ENCODE assay signal across 18 cellular contexts in the genomic region with DNA sequence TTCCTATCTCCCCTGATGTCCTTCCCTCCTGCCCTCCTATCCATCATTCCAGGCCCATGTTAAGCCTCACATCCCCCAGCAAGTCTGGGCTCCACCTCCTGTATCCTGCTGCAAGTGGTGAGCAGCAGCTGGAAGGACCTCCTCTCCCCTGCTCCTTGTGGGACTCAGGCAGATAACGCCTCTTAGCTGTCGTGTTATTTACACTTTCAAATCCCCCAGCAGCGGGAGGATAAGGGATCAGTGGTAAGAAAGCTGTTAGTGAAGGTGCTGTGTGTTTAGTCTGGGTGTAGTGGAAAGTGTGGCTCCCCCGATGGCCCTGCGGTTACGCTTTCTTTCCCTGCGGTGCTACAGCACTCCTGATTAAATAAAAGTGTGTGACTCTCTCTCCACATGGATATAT.
DNase-seq lines count a peak whose midpoint lies in the region; ATAC-seq and TF ChIP-seq lines count a peak whose summit lies in the region.
"Had no signal": no experiment of that assay in that cellular context is flagged by ENCODE, and none has a peak within 500 bp of the region (broad histone marks: within the 10 kb centered on the region; RNA-seq: fewer than 3 reads in every experiment).

No MANE protein-coding gene starts in this region.

- no peaks in the 10 kb centered on the region for H3K4me1 ChIP-seq in endodermal cell (ENCODE audit: control insufficient read depth, insufficient read depth, low read length)
- H3K4me1 ChIP-seq: Caco-2 had no signal

- H3K9me3 Mint-ChIP-seq in endodermal cell = no peaks in the 10 kb centered on the region
- no peaks in the 10 kb centered on the region for H3K9me3 Mint-ChIP-seq in activated CD4-positive, alpha-beta T cell treated with anti-CD3 and anti-CD28 coated beads for 36 hours (ENCODE audit: low read depth)

- no peaks in the 10 kb centered on the region for H3K36me3 Mint-ChIP-seq in endodermal cell (ENCODE audit: low read depth)
- no peaks in the 10 kb centered on the region for H3K36me3 Mint-ChIP-seq in activated CD4-positive, alpha-beta T cell treated with anti-CD3 and anti-CD28 coated beads for 36 hours (ENCODE audit: low read depth)
- H3K36me3 Mint-ChIP-seq: CD14-positive monocyte; CD8-positive, alpha-beta memory T cell had no signal

- H3K4me3 ChIP-seq in endodermal cell (ENCODE audit: low read length) = no peak overlapping the region
- H3K4me3 ChIP-seq: GM12878, GM23248 had no signal

- TF ChIP-seq CTCF in endodermal cell (conservative IDR thresholded peaks at IDR 0.05) = no peak

- no peak overlapping the region for H3K27ac ChIP-seq in endodermal cell (ENCODE audit: low read depth, low read length)
- H3K27ac ChIP-seq: 22Rv1, GM23248 had no signal

- no peak overlapping the region for H3K9ac ChIP-seq in endodermal cell (ENCODE audit: extremely low read depth, low read length, poor library complexity, severe bottlenecking)
- H3K9ac ChIP-seq: GM23248 had no signal

- WGBS in endodermal cell (ENCODE audit: insufficient coverage in 1 of 2, insufficient read length in 1 of 2), 2 experiments = 29% methylated on average over 7 of the region's 7 CpGs; no CpG with 5 or more reads in 1 of the 2 experiments

- peaks cover 93% of the 10 kb centered on the region for H3K27me3 Mint-ChIP-seq in endodermal cell (ENCODE audit: insufficient read depth)
- peaks cover 6% of the 10 kb centered on the region for H3K27me3 Mint-ChIP-seq in activated CD4-positive, alpha-beta T cell treated with anti-CD3 and anti-CD28 coated beads for 36 hours
- H3K27me3 Mint-ChIP-seq: IgD-negative memory B cell had no signal

- peaks cover 94% of the 10 kb centered on the region for H3K27me3 ChIP-seq in endodermal cell (ENCODE audit: control insufficient read depth, insufficient read depth, low read length, poor library complexity, severe bottlenecking)

- CTCF ChIA-PET in activated CD4-positive, alpha-beta T cell treated with anti-CD3 and anti-CD28 coated beads for 36 hours (lab: Charles Lee) = no interaction called here

- no peak overlapping the region for H3K4me3 Mint-ChIP-seq in endodermal cell
- no peak overlapping the region for H3K4me3 Mint-ChIP-seq in activated CD4-positive, alpha-beta T cell treated with anti-CD3 and anti-CD28 coated beads for 36 hours
- H3K4me3 Mint-ChIP-seq: CD14-positive monocyte; CD8-positive, alpha-beta memory T cell; IgD-negative memory B cell had no signal

- peaks cover 6% of the 10 kb centered on the region for H3K4me1 Mint-ChIP-seq in endodermal cell
- no peaks in the 10 kb centered on the region for H3K4me1 Mint-ChIP-seq in activated CD4-positive, alpha-beta T cell treated with anti-CD3 and anti-CD28 coated beads for 36 hours
- H3K4me1 Mint-ChIP-seq: CD14-positive monocyte; CD8-positive, alpha-beta memory T cell; IgD-negative memory B cell had no signal

- no peaks in the 10 kb centered on the region for H3K36me3 ChIP-seq in endodermal cell (ENCODE audit: control insufficient read depth, insufficient read depth, low read length)

- POLR2A ChIA-PET in activated CD4-positive, alpha-beta T cell treated with anti-CD3 and anti-CD28 coated beads for 36 hours (lab: Charles Lee) = no interaction called here

- ATAC-seq in activated CD4-positive, alpha-beta T cell treated with anti-CD3 and anti-CD28 coated beads for 36 hours = no peak
- no peak for ATAC-seq in GM21447 (IDR thresholded peaks at IDR 0.05; ENCODE audit: unreplicated experiment)
- ATAC-seq: GM12878 had no signal

- no peaks in the 10 kb centered on the region for H3K9me3 ChIP-seq in endodermal cell (ENCODE audit: control insufficient read depth, low read length)
- H3K9me3 ChIP-seq: Caco-2 had no signal

- DNase-seq in D341Med (ENCODE audit: low spot score) = peak; percentile 85
- peak; percentile 95 for DNase-seq in NCI-H82 (lab: John Stamatoyannopoulos, UW)
- peak; percentile 73 for DNase-seq in endodermal cell
- peak; percentile 2 for DNase-seq in posterior vena cava (ENCODE audit: low spot score)
- no peak for DNase-seq in NK-92 (lab: John Stamatoyannopoulos, UW; ENCODE audit: unreplicated experiment)
- DNase-seq in activated CD4-positive, alpha-beta T cell treated with anti-CD3 and anti-CD28 coated beads for 36 hours = no peak
- no peak for DNase-seq in NCI-H1092 treated with DMSO at 0.1 percent for 48 hours (lab: John Stamatoyannopoulos, UW)
- DNase-seq: Caco-2; CD8-positive, alpha-beta memory T cell; DMS 273 treated with DMSO at 0.1 percent for 48 hours; DMS79; GM23248; H7 had no signal

- no peak overlapping the region for H3K27ac Mint-ChIP-seq in endodermal cell
- no peak overlapping the region for H3K27ac Mint-ChIP-seq in activated CD4-positive, alpha-beta T cell treated with anti-CD3 and anti-CD28 coated beads for 36 hours
- H3K27ac Mint-ChIP-seq: CD14-positive monocyte; CD8-positive, alpha-beta memory T cell; IgD-negative memory B cell had no signal

- intact Hi-C loops in posterior vena cava (cut with DNase I) = no loop called here
- intact Hi-C loops in activated CD4-positive, alpha-beta T cell treated with anti-CD3 and anti-CD28 coated beads for 36 hours (cut with DNase I, micrococcal nuclease) = no loop called here

Comparison
In these comparisons a context has a peak if more than half of its experiments do, and no peak if none do; other contexts are left out.
1. DNase-seq: peak in D341Med (single experiment), NCI-H82 (single experiment), endodermal cell (single experiment) and posterior vena cava (single experiment); none in NK-92 (single experiment), activated CD4-positive, alpha-beta T cell treated with anti-CD3 and anti-CD28 coated beads for 36 hours (single experiment) and NCI-H1092 treated with DMSO at 0.1 percent for 48 hours (single experiment).